ENCODE assay signal across 21 cellular contexts in genomic region chr2:47916437-47916836, GRCh38. TPM values are rescaled to one million over a fixed set of nuclear protein-coding genes. Genes with fewer than 3 reads are reported as not detected.
DNase-seq lines count a peak whose midpoint lies in the region; ATAC-seq and TF ChIP-seq lines count a peak whose summit lies in the region.
"Had no signal": no experiment of that assay in that cellular context is flagged by ENCODE, and none has a peak within 500 bp of the region (broad histone marks: within the 10 kb centered on the region; RNA-seq: fewer than 3 reads in every experiment).

No MANE protein-coding gene starts in this region.

- H3K27me3 ChIP-seq in H7 (ENCODE audit: control insufficient read depth, insufficient read depth, low read length) (no peaks in the 10 kb centered on the region), mesendoderm (ENCODE audit: insufficient read depth, low read length, poor library complexity) (peaks cover 3% of the 10 kb centered on the region)
- H3K27me3 ChIP-seq: BE2C; BLaER1 treated with 17β-estradiol and CSF1 and Interleukin-3, amounts not matched to agents 10 nM and 100 nM had no signal

- no peak overlapping the region for H4K8ac ChIP-seq in mesendoderm (ENCODE audit: low read depth, low read length)

- H3K4me3 ChIP-seq in H7 (ENCODE audit: insufficient read depth, low read depth, low read length) (no peak overlapping the region), choroid plexus epithelial cell (ENCODE audit: low read depth, low read length) (no peak overlapping the region), mesendoderm (ENCODE audit: low read length) (no peak overlapping the region)
- H3K4me3 ChIP-seq: A549; BLaER1 treated with 17β-estradiol and CSF1 and Interleukin-3, amounts not matched to agents 10 nM and 100 nM; GM23248; HAP-1 had no signal

- no peak overlapping the region for H2BK15ac ChIP-seq in mesendoderm (replicated peaks; ENCODE audit: low read depth)

- H3K36me3 ChIP-seq in H7 (replicated peaks; ENCODE audit: control insufficient read depth, insufficient read depth, low read length) = no peaks in the 10 kb centered on the region
- H3K36me3 ChIP-seq in mesendoderm (ENCODE audit: control insufficient read depth, insufficient read depth, low read length) = no peaks in the 10 kb centered on the region
- H3K36me3 ChIP-seq: BE2C; BLaER1 treated with 17β-estradiol and CSF1 and Interleukin-3, amounts not matched to agents 10 nM and 100 nM; HAP-1 had no signal

- H3K4ac ChIP-seq in mesendoderm (ENCODE audit: low read depth, low read length) = no peak overlapping the region

- no CpG with 5 or more reads among the region's 1 CpG for WGBS in mesendoderm (ENCODE audit: extremely low coverage, insufficient coverage, low lambda C conversion rate)

- no peaks in the 10 kb centered on the region for H3K79me1 ChIP-seq in mesendoderm (ENCODE audit: low read length)

- no peaks in the 10 kb centered on the region for H3K79me2 ChIP-seq in mesendoderm (ENCODE audit: control insufficient read depth, insufficient read depth, low read length)

- H3K4me1 ChIP-seq in mesendoderm (ENCODE audit: control insufficient read depth, low read depth, low read length) = no peaks in the 10 kb centered on the region
- H3K4me1 ChIP-seq: A549; BLaER1 treated with 17β-estradiol and CSF1 and Interleukin-3, amounts not matched to agents 10 nM and 100 nM; HAP-1 had no signal

- no peak overlapping the region for H2AK5ac ChIP-seq in mesendoderm (ENCODE audit: low read length)

- ATAC-seq in HG03045 (IDR thresholded peaks at IDR 0.05; ENCODE audit: unreplicated experiment) (no peak), GM21515 (IDR thresholded peaks at IDR 0.05; ENCODE audit: unreplicated experiment) (no peak)
- ATAC-seq: A549 had no signal

- no peak overlapping the region for H4K5ac ChIP-seq in mesendoderm (ENCODE audit: low read length)

- no peak for TF ChIP-seq CTCF in choroid plexus epithelial cell (conservative IDR thresholded peaks at IDR 0.05; ENCODE audit: low read depth, low read length)

- no peak overlapping the region for H2BK120ac ChIP-seq in mesendoderm (ENCODE audit: low read depth, low read length)

- no peak overlapping the region for H2BK5ac ChIP-seq in mesendoderm (ENCODE audit: low read length)

- no peak overlapping the region for H3K27ac ChIP-seq in mesendoderm (ENCODE audit: low read depth, low read length)
- H3K27ac ChIP-seq: A549; BLaER1 treated with 17β-estradiol and CSF1 and Interleukin-3, amounts not matched to agents 10 nM and 100 nM; GM23248 had no signal

- no peak overlapping the region for H3K4me2 ChIP-seq in mesendoderm (ENCODE audit: low read length)
- H3K4me2 ChIP-seq: A549; BLaER1 treated with 17β-estradiol and CSF1 and Interleukin-3, amounts not matched to agents 10 nM and 100 nM had no signal

- DNase-seq in H7 (peak; percentile 14), choroid plexus epithelial cell (ENCODE audit: low read depth) (peak; percentile 41), mesendoderm (peak; percentile 52), ureter (ENCODE audit: low spot score) (no peak)
- DNase-seq: 8988T; ACHN; AML-193; BE2C; Calu3; CD4-positive, alpha-beta memory T cell; COR-L47; DMS53; DMS79 treated with DMSO at 0.1 percent for 48 hours; GF-D8; GM23248; HFFc6 had no signal

- no peak overlapping the region for H3K23ac ChIP-seq in mesendoderm (ENCODE audit: low read length)

- no peak overlapping the region for H3K9ac ChIP-seq in mesendoderm (ENCODE audit: low read length)
- H3K9ac ChIP-seq: BLaER1 treated with 17β-estradiol and CSF1 and Interleukin-3, amounts not matched to agents 10 nM and 100 nM; GM23248 had no signal

- H3K56ac ChIP-seq in mesendoderm (ENCODE audit: low read length) = no peak overlapping the region

- H3K18ac ChIP-seq in mesendoderm (ENCODE audit: low read length) = no peak overlapping the region

RNA-seq across cellular contexts. Expression of gene FBXO11, which starts 10.1 kb away (rescaled TPM):
- total RNA-seq in H7 (2014; rRNA removed; shearing (Covaris generic)) = 15.6 and 28.3 TPM in 2 replicates
- polyA plus RNA-seq in mesendoderm (2013, experiment 1 of 2) = 30.2 TPM
- 27.9 TPM for polyA plus RNA-seq in mesendoderm (2013, experiment 2 of 2)
- total RNA-seq in ureter = 67.7 TPM
